Comparison of ENCODE assay signal across 24 cellular contexts in genomic region chr3:111438283-111438682, GRCh38.
"Had no signal": no experiment of that assay in that cellular context is flagged by ENCODE, and none has a peak within 500 bp of the region (broad histone marks: within the 10 kb centered on the region; RNA-seq: fewer than 3 reads in every experiment).

No MANE protein-coding gene starts in this region.

- H3K4me1 ChIP-seq: stomach, suprapubic skin, testis, thyroid gland, tibial artery, tibial nerve, transverse colon, upper lobe of left lung, upper lobe of right lung, uterus, vagina had no signal

- DNase-seq: stimulated activated CD4-positive, alpha-beta T cell treated with anti-CD3 and anti-CD28 coated beads, Interleukin-2, amount 100 ng/mL, for 48 hours; stimulated activated CD4-positive, alpha-beta T cell treated with anti-CD3 and anti-CD28 coated beads, Interleukin-4, amount 100 ng/mL, for 1 hour; stimulated activated CD4-positive, alpha-beta T cell treated with anti-CD3 and anti-CD28 coated beads, Interleukin-4, amount 100 ng/mL, for 24 hours; stimulated activated CD4-positive, alpha-beta T cell treated with anti-CD3 and anti-CD28 coated beads, Interleukin-4, amount 100 ng/mL, for 4 hours; stimulated activated CD8-positive, alpha-beta memory T cell treated with anti-CD3 and anti-CD28 coated beads, Interleukin-4, amount 100 ng/mL, for 48 hours; stimulated activated naive B cell treated with anti-CD40 and anti-IgM and Interleukin-4, amounts not matched to agents 10 μg/mL and 1 μg/mL and 100 μg/mL, for 72 hours; stimulated activated naive CD4-positive, alpha-beta T cell; stimulated activated naive CD4-positive, alpha-beta T cell treated with Interleukin-2 at 50 U/mL for 16 hours; stimulated activated naive CD8-positive, alpha-beta T cell treated with anti-CD3 and anti-CD28 coated beads, Interleukin-15, amount 100 ng/mL, for 72 hours; stimulated activated naive CD8-positive, alpha-beta T cell treated with anti-CD3 and anti-CD28 coated beads, Interleukin-15, Interleukin-2, amounts not matched to agents 100 U/mL and 50 U/mL, for 24 hours; stomach; substantia nigra; testis; thyroid gland; tibial artery; transverse colon; trophoblast cell; upper lobe of left lung; upper lobe of right lung; uterus had no signal

- H3K4me3 ChIP-seq: stomach, suprapubic skin, testis, thoracic aorta, thyroid gland, tibial artery, tibial nerve, transverse colon, upper lobe of left lung, upper lobe of right lung, uterus, vagina had no signal

- H3K9me3 ChIP-seq: testis, thoracic aorta, thyroid gland, transverse colon, upper lobe of left lung, upper lobe of right lung, uterus, vagina had no signal

- H3K36me3 ChIP-seq: stomach, suprapubic skin, thoracic aorta, thyroid gland, tibial artery, tibial nerve, transverse colon, upper lobe of left lung, upper lobe of right lung, uterus, vagina had no signal

- H3K27ac ChIP-seq: stomach, suprapubic skin, testis, thoracic aorta, thyroid gland, tibial artery, tibial nerve, transverse colon, upper lobe of left lung, upper lobe of right lung, uterus, vagina had no signal

- H3K27me3 ChIP-seq: stomach, suprapubic skin, testis, thyroid gland, tibial artery, tibial nerve, transverse colon, upper lobe of left lung, upper lobe of right lung, uterus, vagina had no signal
